Comparison of ENCODE assay signal across 8 cellular contexts in the genomic region with DNA sequence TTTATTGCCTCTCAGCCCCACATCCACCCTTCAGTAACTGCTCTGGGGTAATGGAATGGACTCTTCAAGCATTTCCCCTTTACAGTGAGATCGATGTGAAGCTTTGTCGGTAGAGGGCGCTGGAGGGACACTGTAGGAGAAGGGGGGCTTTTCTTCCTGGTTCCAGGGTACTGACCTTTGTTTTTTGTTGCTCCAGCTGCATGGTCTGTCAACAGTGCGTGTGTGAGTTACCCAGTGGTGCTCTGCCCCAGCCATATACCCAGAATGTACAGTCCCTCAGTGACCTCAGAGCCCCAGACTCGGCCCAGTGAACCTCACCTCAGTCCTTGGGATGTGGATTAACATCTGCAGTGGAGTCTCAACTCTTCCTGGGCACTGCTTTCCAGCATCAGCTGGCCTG.
DNase-seq lines count a peak whose midpoint lies in the region; ATAC-seq and TF ChIP-seq lines count a peak whose summit lies in the region.

No MANE protein-coding gene starts in this region.

- 16% methylated on average over 5 of the region's 5 CpGs for WGBS in mesenchymal stem cell

- no peaks in the 10 kb centered on the region for H3K79me1 ChIP-seq in mesenchymal stem cell (replicated peaks; ENCODE audit: low read length, poor library complexity, severe bottlenecking)

- H3K4me1 ChIP-seq in SJCRH30, result peaks cover 7% of the 10 kb centered on the region
- no peaks in the 10 kb centered on the region for H3K4me1 ChIP-seq in mesenchymal stem cell (ENCODE audit: control insufficient read depth, insufficient read depth, low read depth, low read length)
- H3K4me1 ChIP-seq in tibial artery, result peaks cover 0 to 1% (median under 1%) of the 10 kb centered on the region in 4 donors

- H2BK12ac ChIP-seq in mesenchymal stem cell (ENCODE audit: low read length in 2 of 2), result peak overlapping the region; percentile 27 to 51

- peak; percentile 80 for DNase-seq in NCI-H524 (lab: John Stamatoyannopoulos, UW)
- DNase-seq in NCI-H524 treated with DMSO at 0.1 percent for 48 hours (lab: John Stamatoyannopoulos, UW), result no peak
- peak; percentile 85 to 95 for DNase-seq in SJCRH30
- DNase-seq in effector CD8-positive, alpha-beta T cell (lab: John Stamatoyannopoulos, UW), result peak; percentile 4
- DNase-seq in mesenchymal stem cell, result peak; percentile 83
- peak in 1 of 2 donors; percentile 46 for DNase-seq in tibial artery

- TF ChIP-seq RAD21 in Ishikawa (IDR thresholded peaks at IDR 0.05; ENCODE audit: low read depth), result peak; percentile 87

- H4K8ac ChIP-seq in mesenchymal stem cell (ENCODE audit: low read length), result peak overlapping the region; percentile 55

- H3K9me3 ChIP-seq in SJCRH30 (replicated peaks) (no peaks in the 10 kb centered on the region; the same call in none of the 2 replicates), mesenchymal stem cell (ENCODE audit: control insufficient read depth, low read length) (no peaks in the 10 kb centered on the region), tibial artery (no peaks in the 10 kb centered on the region)

- TF ChIP-seq CTCF in tibial artery (IDR thresholded peaks at IDR 0.05), result peak; percentile 56 to 62

- no peak overlapping the region for H2AFZ ChIP-seq in mesenchymal stem cell (ENCODE audit: low read depth, low read length)

- H2BK120ac ChIP-seq in mesenchymal stem cell (ENCODE audit: low read depth, low read length), result no peak overlapping the region

- H3K14ac ChIP-seq in mesenchymal stem cell (ENCODE audit: low read length in 2 of 2), result no peak overlapping the region

- H3K18ac ChIP-seq in mesenchymal stem cell (ENCODE audit: low read depth in 1 of 2, low read length in 2 of 2), result peak overlapping the region in 1 of 2 experiments; percentile 45

- peak overlapping the region in 1 of 2 experiments; percentile 57 for H3K4ac ChIP-seq in mesenchymal stem cell (ENCODE audit: low read depth in 1 of 2, low read length in 2 of 2)

- ATAC-seq in HG03135 (IDR thresholded peaks at IDR 0.05; ENCODE audit: unreplicated experiment), result no peak

- intact Hi-C loops in tibial artery (cut with DNase I; ENCODE audit: low total_unique reads), result loop anchor here (5.0 kb wide), 2 partner anchors 184 to 269 kb away; no protein-coding TSS in a partner anchor

- no peaks in the 10 kb centered on the region for H3K36me3 ChIP-seq in SJCRH30
- H3K36me3 ChIP-seq in mesenchymal stem cell (ENCODE audit: control insufficient read depth in 1 of 2, insufficient read depth in 2 of 2, low read depth in 1 of 2, low read length in 2 of 2), result no peaks in the 10 kb centered on the region
- no peaks in the 10 kb centered on the region for H3K36me3 ChIP-seq in tibial artery

- peak overlapping the region; percentile 3 for H4K91ac ChIP-seq in mesenchymal stem cell (ENCODE audit: low read length)

- no peak overlapping the region for H3K23ac ChIP-seq in mesenchymal stem cell (ENCODE audit: low read length in 2 of 2)

- no peak for TF ChIP-seq EP300 in Ishikawa (IDR thresholded peaks at IDR 0.05; ENCODE audit: borderline replicate concordance)

- H2BK15ac ChIP-seq in mesenchymal stem cell (ENCODE audit: low read depth, poor library complexity, severe bottlenecking), result no peak overlapping the region

- H3K4me3 ChIP-seq in SJCRH30 (no peak overlapping the region), mesenchymal stem cell (ENCODE audit: insufficient read depth in 1 of 2, low read depth in 1 of 2, low read length in 2 of 2) (no peak overlapping the region), tibial artery (no peak overlapping the region)

- no peak overlapping the region for H2AK5ac ChIP-seq in mesenchymal stem cell (ENCODE audit: low read length, severe bottlenecking)

- H3K27ac ChIP-seq in SJCRH30 (no peak overlapping the region), mesenchymal stem cell (ENCODE audit: low read length, poor library complexity, severe bottlenecking) (no peak overlapping the region), tibial artery (no peak overlapping the region)

- H3K27me3 ChIP-seq in SJCRH30 (no peaks in the 10 kb centered on the region), mesenchymal stem cell (ENCODE audit: control insufficient read depth in 1 of 2, insufficient read depth in 1 of 2, low read length in 2 of 2) (no peaks in the 10 kb centered on the region), tibial artery (no peaks in the 10 kb centered on the region)

- H3K4me2 ChIP-seq in mesenchymal stem cell (ENCODE audit: low read length, poor library complexity, severe bottlenecking), result no peak overlapping the region

- no peak overlapping the region for H2BK5ac ChIP-seq in mesenchymal stem cell (ENCODE audit: low read depth, low read length, poor library complexity, severe bottlenecking)

- H3K9ac ChIP-seq in mesenchymal stem cell (ENCODE audit: low read length), result no peak overlapping the region

TF ChIP-seq in Ishikawa, 13 proteins besides CTCF, POLR2A, EP300 and RAD21:
- TF ChIP-seq, protein P1, sequence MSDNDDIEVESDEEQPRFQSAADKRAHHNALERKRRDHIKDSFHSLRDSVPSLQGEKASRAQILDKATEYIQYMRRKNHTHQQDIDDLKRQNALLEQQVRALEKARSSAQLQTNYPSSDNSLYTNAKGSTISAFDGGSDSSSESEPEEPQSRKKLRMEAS (IDR thresholded peaks at IDR 0.05), result no peak
- TF ChIP-seq FOXM1 (IDR thresholded peaks at IDR 0.05; ENCODE audit: borderline replicate concordance, low read depth), result no peak
- no peak for TF ChIP-seq ZBTB7A (IDR thresholded peaks at IDR 0.05; ENCODE audit: low read depth)
- TF ChIP-seq TCF12 (IDR thresholded peaks at IDR 0.05; ENCODE audit: low read depth), result no peak
- TF ChIP-seq CREB1 (IDR thresholded peaks at IDR 0.05; ENCODE audit: low read depth), result no peak
- TF ChIP-seq TEAD4 (IDR thresholded peaks at IDR 0.05), result no peak
- TF ChIP-seq YY1 (IDR thresholded peaks at IDR 0.05; ENCODE audit: low read depth), result no peak
- no peak for TF ChIP-seq EGR1 (IDR thresholded peaks at IDR 0.05)
- no peak for TF ChIP-seq TAF1 (IDR thresholded peaks at IDR 0.05; ENCODE audit: low read depth)
- TF ChIP-seq, protein P2, sequence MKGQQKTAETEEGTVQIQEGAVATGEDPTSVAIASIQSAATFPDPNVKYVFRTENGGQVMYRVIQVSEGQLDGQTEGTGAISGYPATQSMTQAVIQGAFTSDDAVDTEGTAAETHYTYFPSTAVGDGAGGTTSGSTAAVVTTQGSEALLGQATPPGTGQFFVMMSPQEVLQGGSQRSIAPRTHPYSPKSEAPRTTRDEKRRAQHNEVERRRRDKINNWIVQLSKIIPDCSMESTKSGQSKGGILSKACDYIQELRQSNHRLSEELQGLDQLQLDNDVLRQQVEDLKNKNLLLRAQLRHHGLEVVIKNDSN (IDR thresholded peaks at IDR 0.05), result no peak
- no peak for TF ChIP-seq NFIC (IDR thresholded peaks at IDR 0.05)
- no peak for TF ChIP-seq CEBPB (IDR thresholded peaks at IDR 0.05)
- TF ChIP-seq, protein P3, sequence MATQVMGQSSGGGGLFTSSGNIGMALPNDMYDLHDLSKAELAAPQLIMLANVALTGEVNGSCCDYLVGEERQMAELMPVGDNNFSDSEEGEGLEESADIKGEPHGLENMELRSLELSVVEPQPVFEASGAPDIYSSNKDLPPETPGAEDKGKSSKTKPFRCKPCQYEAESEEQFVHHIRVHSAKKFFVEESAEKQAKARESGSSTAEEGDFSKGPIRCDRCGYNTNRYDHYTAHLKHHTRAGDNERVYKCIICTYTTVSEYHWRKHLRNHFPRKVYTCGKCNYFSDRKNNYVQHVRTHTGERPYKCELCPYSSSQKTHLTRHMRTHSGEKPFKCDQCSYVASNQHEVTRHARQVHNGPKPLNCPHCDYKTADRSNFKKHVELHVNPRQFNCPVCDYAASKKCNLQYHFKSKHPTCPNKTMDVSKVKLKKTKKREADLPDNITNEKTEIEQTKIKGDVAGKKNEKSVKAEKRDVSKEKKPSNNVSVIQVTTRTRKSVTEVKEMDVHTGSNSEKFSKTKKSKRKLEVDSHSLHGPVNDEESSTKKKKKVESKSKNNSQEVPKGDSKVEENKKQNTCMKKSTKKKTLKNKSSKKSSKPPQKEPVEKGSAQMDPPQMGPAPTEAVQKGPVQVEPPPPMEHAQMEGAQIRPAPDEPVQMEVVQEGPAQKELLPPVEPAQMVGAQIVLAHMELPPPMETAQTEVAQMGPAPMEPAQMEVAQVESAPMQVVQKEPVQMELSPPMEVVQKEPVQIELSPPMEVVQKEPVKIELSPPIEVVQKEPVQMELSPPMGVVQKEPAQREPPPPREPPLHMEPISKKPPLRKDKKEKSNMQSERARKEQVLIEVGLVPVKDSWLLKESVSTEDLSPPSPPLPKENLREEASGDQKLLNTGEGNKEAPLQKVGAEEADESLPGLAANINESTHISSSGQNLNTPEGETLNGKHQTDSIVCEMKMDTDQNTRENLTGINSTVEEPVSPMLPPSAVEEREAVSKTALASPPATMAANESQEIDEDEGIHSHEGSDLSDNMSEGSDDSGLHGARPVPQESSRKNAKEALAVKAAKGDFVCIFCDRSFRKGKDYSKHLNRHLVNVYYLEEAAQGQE (IDR thresholded peaks at IDR 0.05; ENCODE audit: low read depth), result no peak
